8 cellular contexts compared by ENCODE assay signal in genomic region chr22:47213571-47214230, GRCh38.
DNase-seq lines count a peak whose midpoint lies in the region; ATAC-seq, FAIRE-seq and TF ChIP-seq lines count a peak whose summit lies in the region.

No MANE protein-coding gene starts in this region.

- H3F3A ChIP-seq in neural cell (ENCODE audit: insufficient read depth, low read length, poor library complexity, severe bottlenecking): no peaks in the 10 kb centered on the region

- H3K4me2 ChIP-seq in neural cell (ENCODE audit: low read length): no peak overlapping the region

- H3K27me3 ChIP-seq in bronchial epithelial cell (ENCODE audit: control insufficient read depth, insufficient read depth, low read length): no peaks in the 10 kb centered on the region
- H3K27me3 ChIP-seq in neural cell (ENCODE audit: insufficient read depth, low read depth, low read length): no peaks in the 10 kb centered on the region

- H3K36me3 ChIP-seq in bronchial epithelial cell (ENCODE audit: control insufficient read depth, insufficient read depth, low read length) (no peaks in the 10 kb centered on the region), neural cell (ENCODE audit: insufficient read depth, low read length) (no peaks in the 10 kb centered on the region)

- H3K9ac ChIP-seq in neural cell (ENCODE audit: low read length): no peak overlapping the region

- ATAC-seq in GM19351 (IDR thresholded peaks at IDR 0.05; ENCODE audit: unreplicated experiment) (no peak), HG03045 (IDR thresholded peaks at IDR 0.05; ENCODE audit: unreplicated experiment) (no peak)

- H3K79me2 ChIP-seq in neural cell (replicated peaks; ENCODE audit: insufficient read depth, low read length): no peaks in the 10 kb centered on the region

- no peak overlapping the region for H3K4me3 ChIP-seq in bronchial epithelial cell (ENCODE audit: low read depth, low read length)
- no peak overlapping the region for H3K4me3 ChIP-seq in neural cell (ENCODE audit: low read length)

- no peak for TF ChIP-seq POLR2A in H54 (IDR thresholded peaks at IDR 0.05; ENCODE audit: low read depth, low read length)

- no peak for TF ChIP-seq EP300 in neural cell (conservative IDR thresholded peaks at IDR 0.05; ENCODE audit: poor library complexity, severe bottlenecking)

- DNase-seq in AG20443 (ENCODE audit: low spot score) (peak; percentile 75), H54 (ENCODE audit: insufficient read length, low spot score) (peak; percentile 30), T follicular helper cell (ENCODE audit: low read depth) (peak; percentile 14), bronchial epithelial cell (ENCODE audit: low read depth) (no peak), Ammon's horn (ENCODE audit: low spot score) (no peak)

- peak; percentile 34 for TF ChIP-seq CTCF in bronchial epithelial cell (IDR thresholded peaks at IDR 0.05; ENCODE audit: insufficient read depth, low read length, severe bottlenecking)
- TF ChIP-seq CTCF in neural cell (IDR thresholded peaks at IDR 0.05; ENCODE audit: poor library complexity, severe bottlenecking): peak; percentile 36

- no peak overlapping the region for H2AFZ ChIP-seq in neural cell (ENCODE audit: low read depth, low read length)

- no peak overlapping the region for H3K27ac ChIP-seq in neural cell (ENCODE audit: low read length)

- no peaks in the 10 kb centered on the region for H3K9me3 ChIP-seq in neural cell (ENCODE audit: low read length)

- H3K9me2 ChIP-seq in neural cell (ENCODE audit: insufficient read depth, low read length): no peaks in the 10 kb centered on the region

- H4K20me1 ChIP-seq in neural cell (ENCODE audit: insufficient read depth): no peaks in the 10 kb centered on the region

- peak; percentile 29 for TF ChIP-seq RAD21 in neural cell (conservative IDR thresholded peaks at IDR 0.05)

- FAIRE-seq in H54 (lab: Jason Lieb, UNC) (no peak), bronchial epithelial cell (lab: Jason Lieb, UNC) (peak; percentile 77)

TF ChIP-seq in neural cell, 6 proteins besides CTCF, POLR2A, EP300 and RAD21:
- TF ChIP-seq EZH2 (IDR thresholded peaks at IDR 0.05; ENCODE audit: borderline replicate concordance, insufficient read depth, low read length, poor library complexity, severe bottlenecking) (no peak), REST (IDR thresholded peaks at IDR 0.05; ENCODE audit: borderline replicate concordance) (no peak), TAF1 (IDR thresholded peaks at IDR 0.05; ENCODE audit: low read depth) (no peak), MXI1 (conservative IDR thresholded peaks at IDR 0.05; ENCODE audit: poor library complexity, severe bottlenecking) (no peak), POLR2AphosphoS5 (IDR thresholded peaks at IDR 0.05) (no peak), SMC3 (conservative IDR thresholded peaks at IDR 0.05; ENCODE audit: poor library complexity) (no peak)
TF ChIP-seq in neural cell: peak in this region for 0.

Comparison
In these comparisons a context has a peak if more than half of its experiments do, and no peak if none do; other contexts are left out.
1. DNase-seq: peak in AG20443 (single experiment), H54 (single experiment) and T follicular helper cell (single experiment); none in bronchial epithelial cell (single experiment) and Ammon's horn (single experiment).